19 cellular contexts compared by ENCODE assay signal in the genomic region with DNA sequence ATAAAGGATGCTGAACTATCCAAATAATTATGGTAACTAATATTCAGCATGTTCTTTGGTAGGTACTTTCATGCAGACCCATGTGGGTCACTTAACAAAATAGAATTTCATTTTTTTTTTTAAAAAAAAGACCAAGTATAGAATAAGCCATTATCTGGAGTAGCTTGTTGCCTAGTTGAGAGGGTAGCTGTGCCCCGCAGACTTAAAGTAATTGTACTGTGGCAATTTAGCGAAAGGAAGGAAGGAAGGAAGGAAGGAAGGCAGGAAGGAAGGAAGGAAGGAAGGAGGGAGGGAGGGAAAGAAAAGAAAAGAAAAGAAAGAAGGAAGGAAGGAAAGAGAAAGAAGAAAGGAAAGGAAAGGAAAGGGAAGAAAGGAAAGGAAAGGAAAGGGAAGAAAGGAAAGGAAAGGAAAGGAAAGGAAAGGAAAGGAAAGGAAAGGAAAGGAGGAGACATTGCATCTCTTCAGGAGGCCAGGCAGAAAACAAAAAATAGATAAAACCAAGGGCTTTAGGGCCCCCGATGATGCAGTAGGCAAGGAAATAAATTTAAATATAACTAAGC. TPM values are rescaled to one million over a fixed set of nuclear protein-coding genes. Genes with fewer than 3 reads are reported as not detected.
DNase-seq lines count a peak whose midpoint lies in the region; ATAC-seq and TF ChIP-seq lines count a peak whose summit lies in the region.
"Had no signal": no experiment of that assay in that cellular context is flagged by ENCODE, and none has a peak within 500 bp of the region (broad histone marks: within the 10 kb centered on the region; RNA-seq: fewer than 3 reads in every experiment).

No MANE protein-coding gene starts in this region.

- POLR2A ChIA-PET in A673 (lab: Charles Lee; ENCODE audit: low non-redundant PET) (interaction anchor here (0.6 kb wide), 1 partner anchor 199 kb away, joined by 3 read pairs; no protein-coding TSS in a partner anchor), HEK293 (lab: Yijun Ruan, JAX) (no interaction called here)

- intact Hi-C loops in A673 (cut with micrococcal nuclease; ENCODE audit: unreplicated experiment) (loop anchor here (10.0 kb wide), 1 partner anchor 277 kb away; no protein-coding TSS in a partner anchor), prostate gland (cut with DNase I) (no loop called here)

- H3K4me3 ChIP-seq in A673 (ENCODE audit: low read depth, low read length, poor library complexity, severe bottlenecking) (no peak overlapping the region), HEK293 (ENCODE audit: low read depth, low read length) (no peak overlapping the region), prostate gland (no peak overlapping the region), neural progenitor cell (no peak overlapping the region)
- H3K4me3 ChIP-seq: A549, BLaER1 had no signal

- H3K27me3 ChIP-seq in A673 (replicated peaks; ENCODE audit: insufficient read depth, low read depth, low read length, poor library complexity) = no peaks in the 10 kb centered on the region
- no peaks in the 10 kb centered on the region for H3K27me3 ChIP-seq in prostate gland (replicated peaks; ENCODE audit: insufficient read depth)
- no peaks in the 10 kb centered on the region for H3K27me3 ChIP-seq in neural progenitor cell
- H3K27me3 ChIP-seq: BE2C, BLaER1 had no signal

- H3K27ac Mint-ChIP-seq in neural progenitor cell = no peak overlapping the region
- H3K27ac Mint-ChIP-seq: CD4-positive, alpha-beta T cell; CD8-positive, alpha-beta T cell had no signal

- H3K27ac ChIP-seq in A673 (ENCODE audit: low read depth, low read length, poor library complexity, severe bottlenecking) (no peak overlapping the region), HEK293 (ENCODE audit: extremely low read depth, low read depth, low read length) (no peak overlapping the region), VCaP (peak overlapping the region; percentile 41), prostate gland (peak overlapping the region; percentile 32 to 53), neural progenitor cell (no peak overlapping the region)
- H3K27ac ChIP-seq: A549, BLaER1 had no signal

- no peaks in the 10 kb centered on the region for H3K27me3 Mint-ChIP-seq in neural progenitor cell (ENCODE audit: insufficient read depth, low read depth)

- H2AFZ ChIP-seq in neural progenitor cell (replicated peaks) = no peak overlapping the region

- H3K79me2 ChIP-seq in neural progenitor cell (ENCODE audit: low read depth) = no peaks in the 10 kb centered on the region

- TF ChIP-seq CTCF in A673 (conservative IDR thresholded peaks at IDR 0.05; ENCODE audit: low read depth, low read length) (no peak), HEK293 (tag by site-specific recombination; IDR thresholded peaks at IDR 0.05) (no peak), VCaP (conservative IDR thresholded peaks at IDR 0.05) (no peak), prostate gland (IDR thresholded peaks at IDR 0.05) (no peak), neural progenitor cell (IDR thresholded peaks at IDR 0.05) (no peak)

- DNase-seq in A673 (ENCODE audit: low spot score) (peak; percentile 56), prostate gland (ENCODE audit: low spot score) (no peak), neural progenitor cell (ENCODE audit: low spot score) (no peak), kidney tubule cell (ENCODE audit: low spot score) (no peak)
- DNase-seq in activated CD8-positive, alpha-beta memory T cell treated with anti-CD3 and anti-CD28 coated beads for 24 hours = no peak
- DNase-seq: ACHN; BE2C; C1 segment of cervical spinal cord; Caco-2; Calu3; CD4-positive, alpha-beta T cell; CD8-positive, alpha-beta T cell; DMS79 treated with DMSO at 0.1 percent for 48 hours; GF-D8 had no signal

- WGBS in prostate gland = 95% methylated on average over 3 of the region's 3 CpGs

- no peak for ATAC-seq in HG03342 (IDR thresholded peaks at IDR 0.05; ENCODE audit: unreplicated experiment)
- ATAC-seq: A549; CD8-positive, alpha-beta T cell had no signal

- TF ChIP-seq POLR2A in prostate gland (IDR thresholded peaks at IDR 0.05) = no peak

- no peak overlapping the region for H3K4me2 ChIP-seq in neural progenitor cell
- H3K4me2 ChIP-seq: A549, BLaER1 had no signal

- H3K36me3 Mint-ChIP-seq in neural progenitor cell = no peaks in the 10 kb centered on the region
- H3K36me3 Mint-ChIP-seq: CD8-positive, alpha-beta T cell had no signal

- no peaks in the 10 kb centered on the region for H3F3A ChIP-seq in neural progenitor cell (ENCODE audit: low read depth)

- H3K9me3 Mint-ChIP-seq in neural progenitor cell = no peaks in the 10 kb centered on the region
- H3K9me3 Mint-ChIP-seq: CD4-positive, alpha-beta T cell; CD8-positive, alpha-beta T cell had no signal

- H3K36me3 ChIP-seq in A673 (ENCODE audit: insufficient read depth, low read length, poor library complexity, severe bottlenecking) (no peaks in the 10 kb centered on the region), HEK293 (ENCODE audit: control insufficient read depth in 2 of 2, insufficient read depth in 1 of 2, low read length in 2 of 2) (no peaks in the 10 kb centered on the region), prostate gland (no peaks in the 10 kb centered on the region), neural progenitor cell (no peaks in the 10 kb centered on the region)
- H3K36me3 ChIP-seq: BE2C, BLaER1 had no signal

- H3K9me3 ChIP-seq in A673 (ENCODE audit: low read depth, low read length, poor library complexity, severe bottlenecking) (no peaks in the 10 kb centered on the region), HEK293 (ENCODE audit: control insufficient read depth, insufficient read depth, low read depth, low read length) (no peaks in the 10 kb centered on the region), prostate gland (no peaks in the 10 kb centered on the region), neural progenitor cell (ENCODE audit: low read depth) (no peaks in the 10 kb centered on the region)
- H3K9me3 ChIP-seq: A549, BE2C, BLaER1, Caco-2 had no signal

- BruUV-seq in A673 (replicated peaks; lab: Mats Ljungman, UMichigan) = no TSS peak

- no peaks in the 10 kb centered on the region for H3K4me1 Mint-ChIP-seq in neural progenitor cell

- H3K4me3 Mint-ChIP-seq in neural progenitor cell = no peak overlapping the region
- H3K4me3 Mint-ChIP-seq: CD4-positive, alpha-beta T cell; CD8-positive, alpha-beta T cell had no signal

- CTCF ChIA-PET in A673 (lab: Charles Lee) = no interaction called here
- CTCF ChIA-PET in HEK293 (lab: Yijun Ruan, JAX) = no interaction called here

- no peaks in the 10 kb centered on the region for H3K4me1 ChIP-seq in A673 (ENCODE audit: insufficient read depth, low read length, poor library complexity, severe bottlenecking)
- no peaks in the 10 kb centered on the region for H3K4me1 ChIP-seq in HEK293 (ENCODE audit: control insufficient read depth, insufficient read depth, low read length)
- no peaks in the 10 kb centered on the region for H3K4me1 ChIP-seq in prostate gland (replicated peaks)
- peaks cover 7% of the 10 kb centered on the region for H3K4me1 ChIP-seq in neural progenitor cell
- H3K4me1 ChIP-seq: A549, BE2C, BLaER1, Caco-2 had no signal

- no peak overlapping the region for H3K9ac ChIP-seq in neural progenitor cell
- H3K9ac ChIP-seq: BLaER1 had no signal

- H4K20me1 ChIP-seq in neural progenitor cell (ENCODE audit: low read depth) = no peaks in the 10 kb centered on the region
- H4K20me1 ChIP-seq: BLaER1 had no signal

TF ChIP-seq in HEK293, 187 proteins besides CTCF, POLR2A, EP300 and RAD21:
- peak; percentile 75; the same call in 1 of the 2 replicates for TF ChIP-seq ZNF530 (tag by site-specific recombination; IDR thresholded peaks at IDR 0.05; ENCODE audit: low read depth)
- peak; percentile 82 for TF ChIP-seq ZNF366 (tag by site-specific recombination; conservative IDR thresholded peaks at IDR 0.05)
- TF ChIP-seq PRDM1 (tag by site-specific recombination; IDR thresholded peaks at IDR 0.05) = peak; percentile 100
- no peak for TF ChIP-seq EGR2 (tag by site-specific recombination; IDR thresholded peaks at IDR 0.05; ENCODE audit: low read depth)

RNA-seq across cellular contexts. Expression of a gene that starts 35.3 kb away (rescaled TPM):
- total RNA-seq in A673 (2021) (31.3 and 34.3 TPM in 2 replicates), prostate gland (10 to 100 TPM; 28.8 to 79.3 TPM), neural progenitor cell (ENCODE audit: low replicate concordance) (66.4 and 117 TPM in 2 replicates)

Comparison
In these comparisons a context has a peak if more than half of its experiments do, and no peak if none do; other contexts are left out.
1. H3K27ac ChIP-seq: peak in VCaP (single experiment) and prostate gland (2 of 2); none in A673 (single experiment), HEK293 (single experiment) and neural progenitor cell (single experiment).